ENCODE assay signal across 8 cellular contexts in the genomic region with DNA sequence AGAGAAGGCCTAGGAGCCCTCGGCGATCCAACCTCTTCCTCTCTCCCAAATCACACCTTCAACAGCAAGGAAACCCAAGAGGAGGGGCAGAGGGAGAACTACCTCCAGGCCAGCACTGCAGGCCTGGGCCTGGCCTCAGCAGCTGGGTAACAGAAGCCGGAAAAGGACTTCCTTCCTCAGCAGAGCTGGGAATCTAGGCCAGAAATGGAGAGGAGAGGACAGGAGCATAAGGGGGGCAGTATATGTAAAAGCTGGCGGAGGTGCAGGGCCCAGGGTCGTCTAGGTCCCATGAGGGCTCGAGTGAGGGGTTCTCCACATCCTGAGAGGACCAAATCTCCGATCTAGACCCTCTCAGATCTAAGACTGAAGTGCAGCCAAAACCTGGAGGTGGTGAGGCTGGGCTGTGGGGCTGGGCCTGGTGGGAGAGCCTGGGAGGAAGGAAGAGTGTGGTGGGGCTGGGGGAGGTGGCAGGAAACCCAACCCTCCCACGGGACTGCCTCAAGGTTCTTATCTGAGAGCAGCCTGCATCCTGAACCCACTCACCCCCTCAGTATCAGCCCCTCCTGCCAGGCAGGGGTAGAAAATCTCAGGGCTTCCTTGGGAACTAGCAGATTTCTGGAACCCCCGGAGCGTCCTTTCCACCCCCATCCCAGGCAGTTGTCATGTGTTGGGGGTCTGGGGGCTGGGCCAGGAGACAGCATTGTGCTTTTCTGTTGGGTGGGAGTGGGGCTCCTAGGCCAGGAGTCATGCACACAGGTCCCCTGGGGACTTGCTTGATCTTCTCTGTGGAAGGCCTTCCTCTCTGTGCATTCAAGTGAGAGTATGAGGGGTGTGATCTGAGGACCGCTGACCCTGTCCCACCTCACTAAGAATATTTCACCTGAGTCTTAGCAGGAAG. TPM values are rescaled to one million over a fixed set of nuclear protein-coding genes. Genes with fewer than 3 reads are reported as not detected.
DNase-seq lines count a peak whose midpoint lies in the region; ATAC-seq and TF ChIP-seq lines count a peak whose summit lies in the region.

No MANE protein-coding gene starts in this region.

- H3K36me3 ChIP-seq in vagina: peaks cover 0 to 4% of the 10 kb centered on the region in 2 donors
- peaks cover 23% of the 10 kb centered on the region for H3K36me3 ChIP-seq in endodermal cell (ENCODE audit: control insufficient read depth, insufficient read depth, low read length)
- no peaks in the 10 kb centered on the region for H3K36me3 ChIP-seq in osteoblast (ENCODE audit: insufficient read depth, low read length)

- H3K4me2 ChIP-seq in osteoblast (ENCODE audit: insufficient read depth, low read length): no peak overlapping the region

- H3K27me3 ChIP-seq in vagina: no peaks in the 10 kb centered on the region
- H3K27me3 ChIP-seq in endodermal cell (ENCODE audit: control insufficient read depth, insufficient read depth, low read length, poor library complexity, severe bottlenecking): no peaks in the 10 kb centered on the region
- peaks cover 44% of the 10 kb centered on the region for H3K27me3 ChIP-seq in osteoblast (ENCODE audit: insufficient read depth, low read length)

- H3K79me2 ChIP-seq in osteoblast (ENCODE audit: insufficient read depth, low read length): no peaks in the 10 kb centered on the region

- peaks cover 62% of the 10 kb centered on the region for H3K4me1 Mint-ChIP-seq in activated CD4-positive, alpha-beta memory T cell treated with anti-CD3 and anti-CD28 coated beads for 36 hours (ENCODE audit: low read depth)
- no peaks in the 10 kb centered on the region for H3K4me1 Mint-ChIP-seq in endodermal cell

- WGBS in endodermal cell (ENCODE audit: insufficient coverage in 1 of 2, insufficient read length in 1 of 2), 2 experiments: 95% methylated on average over 11 of the region's 11 CpGs; no CpG with 5 or more reads in 1 of the 2 experiments

- no peaks in the 10 kb centered on the region for H4K20me1 ChIP-seq in osteoblast (ENCODE audit: insufficient read depth, low read length)

- H3K4me3 Mint-ChIP-seq in activated CD4-positive, alpha-beta memory T cell treated with anti-CD3 and anti-CD28 coated beads for 36 hours: no peak overlapping the region
- H3K4me3 Mint-ChIP-seq in endodermal cell: no peak overlapping the region

- no peaks in the 10 kb centered on the region for H3K27me3 Mint-ChIP-seq in activated CD4-positive, alpha-beta memory T cell treated with anti-CD3 and anti-CD28 coated beads for 36 hours
- no peaks in the 10 kb centered on the region for H3K27me3 Mint-ChIP-seq in endodermal cell (ENCODE audit: insufficient read depth)

- no peak for TF ChIP-seq POLR2A in vagina (IDR thresholded peaks at IDR 0.05)

- H3K9me3 ChIP-seq in vagina (no peaks in the 10 kb centered on the region), endodermal cell (ENCODE audit: control insufficient read depth, low read length) (no peaks in the 10 kb centered on the region), osteoblast (ENCODE audit: low read depth, low read length) (no peaks in the 10 kb centered on the region)

- H3K4me1 ChIP-seq in vagina: peaks cover 32% of the 10 kb centered on the region
- H3K4me1 ChIP-seq in endodermal cell (ENCODE audit: control insufficient read depth, insufficient read depth, low read length): no peaks in the 10 kb centered on the region
- no peaks in the 10 kb centered on the region for H3K4me1 ChIP-seq in osteoblast (ENCODE audit: insufficient read depth, low read length)

- no peaks in the 10 kb centered on the region for H3K9me3 Mint-ChIP-seq in activated CD4-positive, alpha-beta memory T cell treated with anti-CD3 and anti-CD28 coated beads for 36 hours
- H3K9me3 Mint-ChIP-seq in endodermal cell: peaks cover 3% of the 10 kb centered on the region

- CTCF ChIA-PET in activated CD4-positive, alpha-beta memory T cell treated with anti-CD3 and anti-CD28 coated beads for 36 hours (lab: Charles Lee): interaction anchor here (0.6 to 6.2 kb wide), 6 partner anchors 14 to 42 kb away, joined by 3 to 41 read pairs (median 6); no protein-coding TSS in a partner anchor

- no peak for TF ChIP-seq CTCF in vagina (IDR thresholded peaks at IDR 0.05)
- TF ChIP-seq CTCF in endodermal cell (conservative IDR thresholded peaks at IDR 0.05): no peak
- TF ChIP-seq CTCF in osteoblast (IDR thresholded peaks at IDR 0.05; ENCODE audit: extremely low read depth, low read depth, low read length): no peak

- no peak overlapping the region for H3K9ac ChIP-seq in endodermal cell (ENCODE audit: extremely low read depth, low read length, poor library complexity, severe bottlenecking)

- H3K27ac ChIP-seq in vagina (peak overlapping the region; percentile 28), endodermal cell (ENCODE audit: low read depth, low read length) (no peak overlapping the region), osteoblast (ENCODE audit: low read depth, low read length) (no peak overlapping the region)

- intact Hi-C loops in activated CD4-positive, alpha-beta memory T cell treated with anti-CD3 and anti-CD28 coated beads for 36 hours (cut with micrococcal nuclease): no loop called here
- intact Hi-C loops in left ventricle myocardium superior (cut with micrococcal nuclease) (no loop called here), vagina (cut with DNase I) (no loop called here)

- H3K4me3 ChIP-seq in vagina (no peak overlapping the region), endodermal cell (ENCODE audit: low read length) (no peak overlapping the region), osteoblast (ENCODE audit: insufficient read depth, low read length) (no peak overlapping the region)

- peaks cover 39% of the 10 kb centered on the region for H3K36me3 Mint-ChIP-seq in activated CD4-positive, alpha-beta memory T cell treated with anti-CD3 and anti-CD28 coated beads for 36 hours
- H3K36me3 Mint-ChIP-seq in endodermal cell (ENCODE audit: low read depth): peaks cover 54% of the 10 kb centered on the region

- peak overlapping the region; percentile 76 for H3K27ac Mint-ChIP-seq in activated CD4-positive, alpha-beta memory T cell treated with anti-CD3 and anti-CD28 coated beads for 36 hours
- no peak overlapping the region for H3K27ac Mint-ChIP-seq in endodermal cell

- DNase-seq in stimulated activated CD8-positive, alpha-beta memory T cell treated with anti-CD3 and anti-CD28 coated beads, Interleukin-7, amount 100 ng/mL, for 4 hours (ENCODE audit: low read depth in 2 of 2): peak; percentile 5 to 30
- no peak for DNase-seq in stimulated activated CD8-positive, alpha-beta memory T cell treated with anti-CD3 and anti-CD28 coated beads, Interleukin-4, amount 100 ng/mL, for 48 hours
- DNase-seq in activated CD4-positive, alpha-beta memory T cell treated with anti-CD3 and anti-CD28 coated beads for 36 hours: peak; percentile 50
- DNase-seq in left ventricle myocardium superior (peak; percentile 51), vagina (ENCODE audit: extremely low spot score in 2 of 2) (no peak), NOMO-1 (lab: John Stamatoyannopoulos, UW; ENCODE audit: unreplicated experiment in 2 of 2) (no peak), endodermal cell (no peak), osteoblast (ENCODE audit: insufficient read length, low spot score, missing footprints) (no peak)

- ATAC-seq in left ventricle myocardium superior: peak; percentile 17

- H2AFZ ChIP-seq in osteoblast (ENCODE audit: low read length): no peak overlapping the region

- POLR2A ChIA-PET in activated CD4-positive, alpha-beta memory T cell treated with anti-CD3 and anti-CD28 coated beads for 36 hours (lab: Charles Lee): interaction anchor here (1.5 kb wide), 1 partner anchor 32 kb away, joined by 5 read pairs; no protein-coding TSS in a partner anchor

RNA-seq across cellular contexts. Expression of gene PIK3C2B, which starts 33.0 kb away (rescaled TPM):
- total RNA-seq in activated CD4-positive, alpha-beta memory T cell treated with anti-CD3 and anti-CD28 coated beads for 36 hours: 10 to 100 TPM; 43.4 to 46.4 TPM
- total RNA-seq in left ventricle myocardium superior (23.6 TPM), vagina (52.1 TPM), endodermal cell (10 to 100 TPM; 21.3 to 23.9 TPM), osteoblast (0.36 and 2.1 TPM in 2 replicates)
- polyA plus RNA-seq in endodermal cell (2013, experiment 1 of 2): 34.1 TPM
- polyA plus RNA-seq in endodermal cell (2013, experiment 2 of 2): 30.8 TPM

RNA-seq across cellular contexts. Expression of gene PPP1R15B, which starts 50.0 kb away (rescaled TPM):
- total RNA-seq in activated CD4-positive, alpha-beta memory T cell treated with anti-CD3 and anti-CD28 coated beads for 36 hours: 10 to 100 TPM; 54.9 to 57.1 TPM
- total RNA-seq in left ventricle myocardium superior: 20.8 TPM
- 42.0 TPM for total RNA-seq in vagina
- total RNA-seq in endodermal cell: 10 to 100 TPM; 44.8 to 79.2 TPM
- polyA plus RNA-seq in endodermal cell (2013, experiment 1 of 2): 34.4 TPM
- 30.5 TPM for polyA plus RNA-seq in endodermal cell (2013, experiment 2 of 2)
- total RNA-seq in osteoblast: 21.5 and 23.9 TPM in 2 replicates

RNA-seq across cellular contexts. Expression of gene MDM4, which starts 54.6 kb away (rescaled TPM):
- 10 to 100 TPM; 88.0 to 90.8 TPM for total RNA-seq in activated CD4-positive, alpha-beta memory T cell treated with anti-CD3 and anti-CD28 coated beads for 36 hours
- total RNA-seq in left ventricle myocardium superior (30.1 TPM), vagina (90.1 TPM), endodermal cell (100 to 1,000 TPM in 1 of 2 donors, 10 to 100 TPM in 1; 65.5 to 161 TPM), osteoblast (40.2 and 47.7 TPM in 2 replicates)
- polyA plus RNA-seq in endodermal cell (2013, experiment 1 of 2): 21.0 TPM
- 23.6 TPM for polyA plus RNA-seq in endodermal cell (2013, experiment 2 of 2)

Comparison
In these comparisons a context has a peak if more than half of its experiments do, and no peak if none do; other contexts are left out.
1. DNase-seq: peak in stimulated activated CD8-positive, alpha-beta memory T cell treated with anti-CD3 and anti-CD28 coated beads, Interleukin-7, amount 100 ng/mL, for 4 hours (2 of 2), activated CD4-positive, alpha-beta memory T cell treated with anti-CD3 and anti-CD28 coated beads for 36 hours (single experiment) and left ventricle myocardium superior (single experiment); none in stimulated activated CD8-positive, alpha-beta memory T cell treated with anti-CD3 and anti-CD28 coated beads, Interleukin-4, amount 100 ng/mL, for 48 hours (single experiment), vagina (0 of 2), NOMO-1 (0 of 2), endodermal cell (single experiment) and osteoblast (single experiment).